In genomic region chr3:197028711-197029510, GRCh38 we compare ENCODE assay signal across 8 cellular contexts. TPM values are rescaled to one million over a fixed set of nuclear protein-coding genes. Genes with fewer than 3 reads are reported as not detected.
DNase-seq lines count a peak whose midpoint lies in the region; ATAC-seq and FAIRE-seq lines count a peak whose summit lies in the region.

No MANE protein-coding gene starts in this region.

- H3K4me3 ChIP-seq in iPS-18c (ENCODE audit: insufficient read depth, low read depth, low read length): peak overlapping the region; percentile 65

- intact Hi-C loops in activated T-helper 2 cell treated with anti-CD3 and anti-CD28 coated beads, Interferon-gamma antibody, Interleukin-2, Interleukin-4, amounts not matched to agents 10 μg/mL and 5 μg/mL and 100 μg/mL, durations not matched to agents 14 hours and 24 hours and 36 hours (cut with micrococcal nuclease): loop anchor here (1.0 kb wide), 1 partner anchor 26 kb away; no protein-coding TSS in a partner anchor

- FAIRE-seq in HTR-8/SVneo (lab: Jason Lieb, UNC): no peak

- H3K9me3 Mint-ChIP-seq in activated T-helper 2 cell treated with anti-CD3 and anti-CD28 coated beads, Interferon-gamma antibody, Interleukin-2, Interleukin-4, amounts not matched to agents 10 μg/mL and 5 μg/mL and 100 μg/mL, durations not matched to agents 14 hours and 24 hours and 36 hours: peaks cover 3% of the 10 kb centered on the region
- H3K9me3 Mint-ChIP-seq in stimulated activated naive CD8-positive, alpha-beta T cell treated with anti-CD3 and anti-CD28 coated beads, Interleukin-15, Interleukin-2, amounts not matched to agents 100 ng/mL and 50 ng/mL, for 24 hours: no peaks in the 10 kb centered on the region

- peak; percentile 17 to 61 for DNase-seq in AML-193 (lab: John Stamatoyannopoulos, UW)
- DNase-seq in HK-2 (ENCODE audit: unreplicated experiment): peak; percentile 71
- DNase-seq in activated T-helper 2 cell treated with anti-CD3 and anti-CD28 coated beads, Interferon-gamma antibody, Interleukin-2, Interleukin-4, amounts not matched to agents 10 μg/mL and 5 μg/mL and 100 μg/mL, durations not matched to agents 14 hours and 24 hours and 36 hours (ENCODE audit: low spot score): no peak
- DNase-seq in HTR-8/SVneo (ENCODE audit: insufficient read length, low spot score): no peak
- no peak for DNase-seq in globus pallidus (ENCODE audit: low spot score)

- peak overlapping the region; percentile 69 for H3K4me3 Mint-ChIP-seq in activated T-helper 2 cell treated with anti-CD3 and anti-CD28 coated beads, Interferon-gamma antibody, Interleukin-2, Interleukin-4, amounts not matched to agents 10 μg/mL and 5 μg/mL and 100 μg/mL, durations not matched to agents 14 hours and 24 hours and 36 hours (ENCODE audit: low read depth)
- peak overlapping the region; percentile 69 for H3K4me3 Mint-ChIP-seq in stimulated activated naive CD8-positive, alpha-beta T cell treated with anti-CD3 and anti-CD28 coated beads, Interleukin-15, Interleukin-2, amounts not matched to agents 100 ng/mL and 50 ng/mL, for 24 hours

- no peaks in the 10 kb centered on the region for H3K36me3 Mint-ChIP-seq in activated T-helper 2 cell treated with anti-CD3 and anti-CD28 coated beads, Interferon-gamma antibody, Interleukin-2, Interleukin-4, amounts not matched to agents 10 μg/mL and 5 μg/mL and 100 μg/mL, durations not matched to agents 14 hours and 24 hours and 36 hours (ENCODE audit: low read depth)
- H3K36me3 Mint-ChIP-seq in stimulated activated naive CD8-positive, alpha-beta T cell treated with anti-CD3 and anti-CD28 coated beads, Interleukin-15, Interleukin-2, amounts not matched to agents 100 ng/mL and 50 ng/mL, for 24 hours (ENCODE audit: low read depth): no peaks in the 10 kb centered on the region

- H3K9me3 ChIP-seq in iPS-18c (ENCODE audit: control insufficient read depth, insufficient read depth, low read length): peaks cover 2% of the 10 kb centered on the region

- H3K27me3 Mint-ChIP-seq in activated T-helper 2 cell treated with anti-CD3 and anti-CD28 coated beads, Interferon-gamma antibody, Interleukin-2, Interleukin-4, amounts not matched to agents 10 μg/mL and 5 μg/mL and 100 μg/mL, durations not matched to agents 14 hours and 24 hours and 36 hours (ENCODE audit: low read depth): peaks cover under 1% of the 10 kb centered on the region
- no peaks in the 10 kb centered on the region for H3K27me3 Mint-ChIP-seq in stimulated activated naive CD8-positive, alpha-beta T cell treated with anti-CD3 and anti-CD28 coated beads, Interleukin-15, Interleukin-2, amounts not matched to agents 100 ng/mL and 50 ng/mL, for 24 hours

- H3K27ac Mint-ChIP-seq in activated T-helper 2 cell treated with anti-CD3 and anti-CD28 coated beads, Interferon-gamma antibody, Interleukin-2, Interleukin-4, amounts not matched to agents 10 μg/mL and 5 μg/mL and 100 μg/mL, durations not matched to agents 14 hours and 24 hours and 36 hours: no peak overlapping the region
- no peak overlapping the region for H3K27ac Mint-ChIP-seq in stimulated activated naive CD8-positive, alpha-beta T cell treated with anti-CD3 and anti-CD28 coated beads, Interleukin-15, Interleukin-2, amounts not matched to agents 100 ng/mL and 50 ng/mL, for 24 hours

- peaks cover 14% of the 10 kb centered on the region for H3K4me1 Mint-ChIP-seq in activated T-helper 2 cell treated with anti-CD3 and anti-CD28 coated beads, Interferon-gamma antibody, Interleukin-2, Interleukin-4, amounts not matched to agents 10 μg/mL and 5 μg/mL and 100 μg/mL, durations not matched to agents 14 hours and 24 hours and 36 hours (ENCODE audit: low read depth)
- peaks cover 11% of the 10 kb centered on the region for H3K4me1 Mint-ChIP-seq in stimulated activated naive CD8-positive, alpha-beta T cell treated with anti-CD3 and anti-CD28 coated beads, Interleukin-15, Interleukin-2, amounts not matched to agents 100 ng/mL and 50 ng/mL, for 24 hours (ENCODE audit: low read depth)

- peak; percentile 12 for ATAC-seq in GM18868 (IDR thresholded peaks at IDR 0.05; ENCODE audit: unreplicated experiment)

RNA-seq across cellular contexts. Expression of gene MELTF, which starts 0.7 kb away (rescaled TPM):
- total RNA-seq in activated T-helper 2 cell treated with anti-CD3 and anti-CD28 coated beads, Interferon-gamma antibody, Interleukin-2, Interleukin-4, amounts not matched to agents 10 μg/mL and 5 μg/mL and 100 μg/mL, durations not matched to agents 14 hours and 24 hours and 36 hours: 7.2 and 7.6 TPM in 2 replicates

Comparison
In these comparisons a context has a peak if more than half of its experiments do, and no peak if none do; other contexts are left out.
1. DNase-seq: peak in AML-193 (2 of 2) and HK-2 (single experiment); none in activated T-helper 2 cell treated with anti-CD3 and anti-CD28 coated beads, Interferon-gamma antibody, Interleukin-2, Interleukin-4, amounts not matched to agents 10 μg/mL and 5 μg/mL and 100 μg/mL, durations not matched to agents 14 hours and 24 hours and 36 hours (single experiment), HTR-8/SVneo (single experiment) and globus pallidus (single experiment).